Comparison of ENCODE assay signal across 1 cellular context in the genomic region with DNA sequence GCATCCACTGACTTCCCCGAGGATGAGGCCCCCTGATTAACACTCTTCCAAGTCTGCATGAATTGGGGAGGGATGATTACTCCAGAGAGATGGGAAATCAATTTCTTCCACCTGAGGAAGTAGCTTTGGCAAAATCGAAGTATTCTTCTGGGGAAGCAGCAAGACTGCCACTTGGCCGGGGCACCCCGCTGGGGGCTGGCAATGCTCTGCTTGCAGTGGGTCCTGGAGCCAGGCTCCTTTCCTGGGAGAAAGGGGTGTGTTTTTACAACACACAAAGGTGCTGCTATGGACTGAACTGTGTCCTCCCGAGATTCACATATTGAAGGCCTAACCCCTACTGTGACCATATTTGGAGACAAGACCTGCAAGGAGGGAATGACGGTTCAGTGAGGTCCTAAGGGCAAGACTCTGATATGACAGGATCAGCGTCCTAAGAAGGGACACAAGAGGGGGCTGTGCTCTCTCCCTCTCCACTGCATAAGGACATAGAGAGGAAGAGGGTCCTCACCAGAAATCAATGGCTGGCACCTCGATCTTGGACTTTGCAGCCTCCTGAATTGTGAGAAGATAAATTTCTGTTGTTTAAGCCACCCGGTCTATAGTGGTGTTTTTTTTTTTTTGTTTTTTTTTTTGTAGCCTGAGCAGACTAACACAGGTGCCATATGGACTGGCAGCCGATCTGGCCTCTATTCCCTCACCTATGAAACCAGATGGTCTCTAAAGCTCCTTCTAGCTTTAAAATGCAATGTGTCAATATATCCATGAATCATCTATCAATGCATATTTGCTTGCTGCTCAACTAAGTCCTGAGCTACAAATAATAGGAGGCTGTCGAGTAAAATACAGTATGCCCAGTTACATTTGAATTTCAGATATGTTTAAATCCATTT.
TF ChIP-seq lines count a peak whose summit lies in the region.

No MANE protein-coding gene starts in this region.

TF ChIP-seq in H1, 55 proteins besides CTCF, POLR2A, EP300 and RAD21:
- TF ChIP-seq SRF (IDR thresholded peaks at IDR 0.05; ENCODE audit: low read depth, low read length) (no peak), SP1 (IDR thresholded peaks at IDR 0.05; ENCODE audit: low read depth, low read length) (no peak), GABPA (IDR thresholded peaks at IDR 0.05; ENCODE audit: borderline replicate concordance, insufficient read depth, low read length) (no peak), RNF2 (IDR thresholded peaks at IDR 0.05; ENCODE audit: borderline replicate concordance, low read depth, low read length, missing control alignments, poor library complexity, severe bottlenecking) (no peak), POLR2AphosphoS5 (IDR thresholded peaks at IDR 0.05; ENCODE audit: low read depth, low read length) (no peak), BRCA1 (IDR thresholded peaks at IDR 0.05; ENCODE audit: low read depth, low read length) (no peak), CHD1 (IDR thresholded peaks at IDR 0.05; ENCODE audit: low read depth, low read length) (no peak), HDAC2 (IDR thresholded peaks at IDR 0.05; ENCODE audit: borderline replicate concordance in 1 of 2, low read depth in 2 of 2, low read length in 2 of 2) (no peak), RBBP5 (IDR thresholded peaks at IDR 0.05; ENCODE audit: borderline replicate concordance, low read depth, low read length) (no peak), SIX5 (IDR thresholded peaks at IDR 0.05; ENCODE audit: low read depth, low read length) (no peak), JUND (IDR thresholded peaks at IDR 0.05; ENCODE audit: low read length) (no peak), MAX (IDR thresholded peaks at IDR 0.05) (no peak), SAP30 (IDR thresholded peaks at IDR 0.05; ENCODE audit: insufficient read depth, insufficient replicate concordance, low read length) (no peak), HDAC6 (IDR thresholded peaks at IDR 0.05; ENCODE audit: low read depth, low read length) (no peak)
- TF ChIP-seq, protein P1, sequence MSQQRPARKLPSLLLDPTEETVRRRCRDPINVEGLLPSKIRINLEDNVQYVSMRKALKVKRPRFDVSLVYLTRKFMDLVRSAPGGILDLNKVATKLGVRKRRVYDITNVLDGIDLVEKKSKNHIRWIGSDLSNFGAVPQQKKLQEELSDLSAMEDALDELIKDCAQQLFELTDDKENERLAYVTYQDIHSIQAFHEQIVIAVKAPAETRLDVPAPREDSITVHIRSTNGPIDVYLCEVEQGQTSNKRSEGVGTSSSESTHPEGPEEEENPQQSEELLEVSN (IDR thresholded peaks at IDR 0.05): no peak
